ENCODE assay signal across 25 cellular contexts in the genomic region with DNA sequence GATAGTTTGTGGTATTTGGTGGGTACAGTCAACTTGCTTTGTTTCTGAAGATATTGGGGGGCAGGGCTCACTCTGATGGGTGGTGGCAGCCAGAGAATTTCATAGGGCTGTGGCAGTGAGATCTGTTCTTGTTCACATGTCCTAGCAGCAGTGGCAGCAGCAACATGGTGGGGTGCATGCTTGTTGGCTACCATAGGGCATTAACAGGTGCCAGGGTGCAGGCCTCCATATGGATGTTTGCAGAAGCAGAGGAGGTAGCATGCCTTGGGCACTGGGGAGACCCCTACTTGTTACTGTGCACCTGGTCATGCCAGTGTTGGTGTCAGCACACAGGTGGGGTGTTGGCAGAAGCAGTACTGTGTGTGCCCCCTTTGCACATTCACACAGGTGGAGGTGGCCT.
"Had no signal": no experiment of that assay in that cellular context is flagged by ENCODE, and none has a peak within 500 bp of the region (broad histone marks: within the 10 kb centered on the region; RNA-seq: fewer than 3 reads in every experiment).

No MANE protein-coding gene starts in this region.

- H3K4me1 ChIP-seq: stomach, suprapubic skin, testis, thyroid gland, tibial artery, tibial nerve, transverse colon, upper lobe of left lung, upper lobe of right lung, uterus, vagina had no signal

- H3K27ac ChIP-seq: stomach, suprapubic skin, testis, thoracic aorta, thyroid gland, tibial artery, tibial nerve, transverse colon, upper lobe of left lung, upper lobe of right lung, uterus, vagina had no signal

- H3K4me3 ChIP-seq: stomach, suprapubic skin, testis, thoracic aorta, thyroid gland, tibial artery, tibial nerve, transverse colon, upper lobe of left lung, upper lobe of right lung, uterus, vagina had no signal

- DNase-seq: stimulated activated CD4-positive, alpha-beta T cell treated with anti-CD3 and anti-CD28 coated beads, Interleukin-2, amount 100 ng/mL, for 48 hours; stimulated activated CD4-positive, alpha-beta T cell treated with anti-CD3 and anti-CD28 coated beads, Interleukin-4, amount 100 ng/mL, for 1 hour; stimulated activated CD4-positive, alpha-beta T cell treated with anti-CD3 and anti-CD28 coated beads, Interleukin-4, amount 100 ng/mL, for 24 hours; stimulated activated CD4-positive, alpha-beta T cell treated with anti-CD3 and anti-CD28 coated beads, Interleukin-4, amount 100 ng/mL, for 4 hours; stimulated activated CD8-positive, alpha-beta memory T cell treated with anti-CD3 and anti-CD28 coated beads, Interleukin-4, amount 100 ng/mL, for 48 hours; stimulated activated naive B cell treated with anti-CD40 and anti-IgM and Interleukin-4, amounts not matched to agents 10 μg/mL and 1 μg/mL and 100 μg/mL, for 72 hours; stimulated activated naive CD4-positive, alpha-beta T cell treated with Interleukin-2 at 50 U/mL for 16 hours; stimulated activated naive CD8-positive, alpha-beta T cell treated with anti-CD3 and anti-CD28 coated beads, Interleukin-15, amount 100 ng/mL, for 72 hours; stimulated activated naive CD8-positive, alpha-beta T cell treated with anti-CD3 and anti-CD28 coated beads, Interleukin-15, Interleukin-2, amounts not matched to agents 100 U/mL and 50 U/mL, for 24 hours; stomach; substantia nigra; testis; thyroid gland; tibial artery; transverse colon; trophoblast cell; upper lobe of right lung; uterus had no signal

- H3K9me3 ChIP-seq: suprapubic skin, testis, thoracic aorta, thyroid gland, transverse colon, upper lobe of right lung, vagina had no signal

- ATAC-seq: stimulated activated effector memory CD8-positive, alpha-beta T cell treated with anti-CD3 and anti-CD28 coated beads, Interleukin-12 subunit alpha, Interleukin-12 subunit beta, amount 100 ng/mL, for 72 hours; stimulated activated memory B cell treated with anti-CD40 and anti-IgM and Interleukin-4, amounts not matched to agents 10 μg/mL and 1 μg/mL and 100 μg/mL, for 72 hours; stimulated activated naive B cell treated with anti-CD40 and anti-IgM and Interleukin-4, amounts not matched to agents 10 μg/mL and 1 μg/mL and 100 μg/mL, for 72 hours; stimulated activated naive CD8-positive, alpha-beta T cell treated with anti-CD3 and anti-CD28 coated beads, Interleukin-15, amount 100 ng/mL, for 72 hours; stimulated activated naive CD8-positive, alpha-beta T cell treated with anti-CD3 and anti-CD28 coated beads, Interleukin-15, Interleukin-2, amounts not matched to agents 100 U/mL and 50 U/mL, for 24 hours; upper lobe of right lung had no signal

- H3K27me3 ChIP-seq: stomach, suprapubic skin, testis, thyroid gland, tibial artery, tibial nerve, transverse colon, upper lobe of left lung, upper lobe of right lung, uterus, vagina had no signal

- H3K36me3 ChIP-seq: suprapubic skin, thyroid gland, transverse colon, upper lobe of left lung, upper lobe of right lung, uterus, vagina had no signal
